ENCODE assay signal across 8 cellular contexts in genomic region chr17:17774009-17774881, GRCh38.
DNase-seq lines count a peak whose midpoint lies in the region; ATAC-seq and TF ChIP-seq lines count a peak whose summit lies in the region.

No MANE protein-coding gene starts in this region.

- in situ Hi-C loops in Panc1 (cut with HindIII; ENCODE audit: low pct_unique_long_range_greater_than_20kb, low sequenced_read_pairs) = no loop called here

- H3K36me3 Mint-ChIP-seq in CD4-positive, alpha-beta T cell (ENCODE audit: low read depth) = no peaks in the 10 kb centered on the region
- H3K36me3 Mint-ChIP-seq in glutamatergic neuron (ENCODE audit: unreplicated experiment) = peaks cover 5% of the 10 kb centered on the region
- H3K36me3 Mint-ChIP-seq in T-helper 2 cell treated with Interferon-gamma antibody and Interleukin-4, amounts not matched to agents 5 μg/mL and 100 μg/mL, for 36 hours (ENCODE audit: low read depth) = no peaks in the 10 kb centered on the region

- H3K4me3 ChIP-seq in Panc1 (ENCODE audit: low read depth in 2 of 2, low read length in 2 of 2) (no peak overlapping the region), esophagus (ENCODE audit: low read depth in 1 of 2, low read length in 2 of 2) (no peak overlapping the region), neural cell (ENCODE audit: low read length) (no peak overlapping the region)

- H3K9me3 Mint-ChIP-seq in CD4-positive, alpha-beta T cell = no peaks in the 10 kb centered on the region
- H3K9me3 Mint-ChIP-seq in glutamatergic neuron (ENCODE audit: unreplicated experiment) = peaks cover 13% of the 10 kb centered on the region
- H3K9me3 Mint-ChIP-seq in T-helper 2 cell treated with Interferon-gamma antibody and Interleukin-4, amounts not matched to agents 5 μg/mL and 100 μg/mL, for 36 hours = no peaks in the 10 kb centered on the region

- H3K27ac Mint-ChIP-seq in CD4-positive, alpha-beta T cell = no peak overlapping the region
- no peak overlapping the region for H3K27ac Mint-ChIP-seq in glutamatergic neuron (ENCODE audit: unreplicated experiment)
- no peak overlapping the region for H3K27ac Mint-ChIP-seq in T-helper 2 cell treated with Interferon-gamma antibody and Interleukin-4, amounts not matched to agents 5 μg/mL and 100 μg/mL, for 36 hours

- H3K79me2 ChIP-seq in neural cell (replicated peaks; ENCODE audit: insufficient read depth, low read length) = peaks cover 88% of the 10 kb centered on the region

- CTCF ChIA-PET in CD4-positive, alpha-beta T cell (lab: Charles Lee) = no interaction called here
- CTCF ChIA-PET in Panc1 (lab: Charles Lee) = interaction anchor here (0.8 kb wide), 1 partner anchor 277 kb away, joined by 4 read pairs; no protein-coding TSS in a partner anchor

- H3K27ac ChIP-seq in CD4-positive, alpha-beta T cell (ENCODE audit: low read depth, low read length) = no peak overlapping the region
- H3K27ac ChIP-seq in Panc1 (ENCODE audit: low read length) = peak overlapping the region; percentile 44; the same call in 1 of the 2 replicates
- H3K27ac ChIP-seq in esophagus (ENCODE audit: low read depth in 2 of 2, low read length in 1 of 2) = peak overlapping the region; percentile 54 to 85
- H3K27ac ChIP-seq in neural cell (ENCODE audit: low read length) = no peak overlapping the region

- BruUV-seq in Panc1 (replicated peaks; lab: Mats Ljungman, UMichigan) = no TSS peak

- 51 to 54% methylated on average over 21 of the region's 21 CpGs for WGBS in esophagus, 2 donors

- no peak for DNase-seq in CD4-positive, alpha-beta T cell
- no peak for DNase-seq in Panc1 (ENCODE audit: low read depth, low spot score)
- DNase-seq in glutamatergic neuron = no peak
- no peak for DNase-seq in T-helper 2 cell treated with Interferon-gamma antibody and Interleukin-4, amounts not matched to agents 5 μg/mL and 100 μg/mL, for 36 hours (ENCODE audit: low spot score)
- DNase-seq in T-helper 2 cell = no peak

- H3K4me1 ChIP-seq in Panc1 (ENCODE audit: control insufficient read depth, insufficient read depth, low read length) (peaks cover 32% of the 10 kb centered on the region), esophagus (ENCODE audit: control insufficient read depth in 2 of 2, insufficient read depth in 2 of 2, low read length in 1 of 2) (peaks cover 8 to 10% of the 10 kb centered on the region in 2 donors)

- no peaks in the 10 kb centered on the region for H3K9me3 ChIP-seq in CD4-positive, alpha-beta T cell (ENCODE audit: control insufficient read depth, low read length)
- H3K9me3 ChIP-seq in Panc1 (ENCODE audit: control insufficient read depth, insufficient read depth, low read depth, low read length) (no peaks in the 10 kb centered on the region), esophagus (ENCODE audit: control insufficient read depth in 2 of 2, insufficient read depth in 1 of 2, low read depth in 1 of 2, low read length in 1 of 2) (no peaks in the 10 kb centered on the region), neural cell (ENCODE audit: low read length) (no peaks in the 10 kb centered on the region)

- POLR2A ChIA-PET in CD4-positive, alpha-beta T cell (lab: Charles Lee) = interaction anchor here (0.9 kb wide), 1 partner anchor 10 kb away, joined by 3 read pairs; no protein-coding TSS in a partner anchor
- POLR2A ChIA-PET in Panc1 (lab: Charles Lee) = interaction anchor here (0.7 kb wide), 1 partner anchor 131 kb away, joined by 3 read pairs; no protein-coding TSS in a partner anchor

- peak; percentile 28 for TF ChIP-seq CTCF in CD4-positive, alpha-beta T cell (IDR thresholded peaks at IDR 0.05)
- TF ChIP-seq CTCF in Panc1 (IDR thresholded peaks at IDR 0.05) (no peak; the same call in 1 of the 2 replicates), neural cell (IDR thresholded peaks at IDR 0.05; ENCODE audit: poor library complexity, severe bottlenecking) (peak; percentile 32), glutamatergic neuron (IDR thresholded peaks at IDR 0.05; ENCODE audit: partially characterized antibody, unreplicated experiment) (no peak)

- H4K20me1 ChIP-seq in neural cell (ENCODE audit: insufficient read depth) = peaks cover 34% of the 10 kb centered on the region

- H3K4me3 Mint-ChIP-seq in CD4-positive, alpha-beta T cell = no peak overlapping the region
- H3K4me3 Mint-ChIP-seq in glutamatergic neuron (ENCODE audit: unreplicated experiment) = no peak overlapping the region
- no peak overlapping the region for H3K4me3 Mint-ChIP-seq in T-helper 2 cell treated with Interferon-gamma antibody and Interleukin-4, amounts not matched to agents 5 μg/mL and 100 μg/mL, for 36 hours

- H3K36me3 ChIP-seq in Panc1 (ENCODE audit: control insufficient read depth, insufficient read depth, low read length) = no peaks in the 10 kb centered on the region
- peaks cover 0 to 6% of the 10 kb centered on the region in 2 donors for H3K36me3 ChIP-seq in esophagus (ENCODE audit: control insufficient read depth in 2 of 2, insufficient read depth in 2 of 2, low read length in 1 of 2)
- H3K36me3 ChIP-seq in neural cell (ENCODE audit: insufficient read depth, low read length) = no peaks in the 10 kb centered on the region

- H3K27me3 Mint-ChIP-seq in CD4-positive, alpha-beta T cell = no peaks in the 10 kb centered on the region
- peaks cover 19% of the 10 kb centered on the region for H3K27me3 Mint-ChIP-seq in glutamatergic neuron (ENCODE audit: unreplicated experiment)
- H3K27me3 Mint-ChIP-seq in T-helper 2 cell treated with Interferon-gamma antibody and Interleukin-4, amounts not matched to agents 5 μg/mL and 100 μg/mL, for 36 hours (ENCODE audit: low read depth) = no peaks in the 10 kb centered on the region

- intact Hi-C loops in CD4-positive, alpha-beta T cell (cut with DNase I, micrococcal nuclease) = loop anchor here in 1 of 2 experiments (5.0 kb wide), 1 partner anchor 42 kb away; no protein-coding TSS in a partner anchor
- intact Hi-C loops in Panc1 (cut with micrococcal nuclease; ENCODE audit: unreplicated experiment) = no loop called here

- ATAC-seq in CD4-positive, alpha-beta T cell (ENCODE audit: poor library complexity) = no peak
- peak; percentile 62 for ATAC-seq in Panc1
- ATAC-seq in GM21526 (IDR thresholded peaks at IDR 0.05; ENCODE audit: low FRiP score, unreplicated experiment) = no peak

- no peaks in the 10 kb centered on the region for H3F3A ChIP-seq in neural cell (ENCODE audit: insufficient read depth, low read length, poor library complexity, severe bottlenecking)

- no peak for TF ChIP-seq EP300 in neural cell (conservative IDR thresholded peaks at IDR 0.05; ENCODE audit: poor library complexity, severe bottlenecking)

- H3K4me2 ChIP-seq in neural cell (ENCODE audit: low read length) = no peak overlapping the region

- no peak overlapping the region for H3K9ac ChIP-seq in neural cell (ENCODE audit: low read length)

- H2AFZ ChIP-seq in neural cell (ENCODE audit: low read depth, low read length) = no peak overlapping the region

- H3K9me2 ChIP-seq in neural cell (ENCODE audit: insufficient read depth, low read length) = no peaks in the 10 kb centered on the region

- H3K4me1 Mint-ChIP-seq in CD4-positive, alpha-beta T cell (ENCODE audit: low read depth) = no peaks in the 10 kb centered on the region
- H3K4me1 Mint-ChIP-seq in glutamatergic neuron (ENCODE audit: low read depth, unreplicated experiment) = peaks cover 24% of the 10 kb centered on the region
- H3K4me1 Mint-ChIP-seq in T-helper 2 cell treated with Interferon-gamma antibody and Interleukin-4, amounts not matched to agents 5 μg/mL and 100 μg/mL, for 36 hours (ENCODE audit: low read depth) = no peaks in the 10 kb centered on the region

- H3K27me3 ChIP-seq in CD4-positive, alpha-beta T cell (ENCODE audit: control insufficient read depth, insufficient read depth, low read length) = no peaks in the 10 kb centered on the region
- H3K27me3 ChIP-seq in Panc1 (ENCODE audit: control insufficient read depth, insufficient read depth, low read length) (no peaks in the 10 kb centered on the region), esophagus (ENCODE audit: control insufficient read depth in 1 of 2, insufficient read depth in 2 of 2, low read length in 2 of 2) (no peaks in the 10 kb centered on the region), neural cell (ENCODE audit: insufficient read depth, low read depth, low read length) (no peaks in the 10 kb centered on the region)

- TF ChIP-seq RAD21 in neural cell (conservative IDR thresholded peaks at IDR 0.05) = no peak

TF ChIP-seq in neural cell, 6 proteins besides CTCF, POLR2A, EP300 and RAD21:
- TF ChIP-seq POLR2AphosphoS5 (IDR thresholded peaks at IDR 0.05) (no peak), MXI1 (conservative IDR thresholded peaks at IDR 0.05; ENCODE audit: poor library complexity, severe bottlenecking) (no peak)

Comparison
In these comparisons a context has a peak if more than half of its experiments do, and no peak if none do; other contexts are left out.
1. H3K27ac ChIP-seq: peak in Panc1 (single experiment) and esophagus (2 of 2); none in CD4-positive, alpha-beta T cell (single experiment) and neural cell (single experiment).
2. CTCF ChIP-seq: peak in CD4-positive, alpha-beta T cell (single experiment) and neural cell (single experiment); none in Panc1 (single experiment) and glutamatergic neuron (single experiment).